2 cellular contexts compared by ENCODE assay signal in genomic region chr12:56758728-56759269, GRCh38.
TF ChIP-seq lines count a peak whose summit lies in the region.

No MANE protein-coding gene starts in this region.

TF ChIP-seq in HEK293, 187 proteins besides CTCF, POLR2A, EP300 and RAD21 (continues in another document):
- TF ChIP-seq SETDB1 (IDR thresholded peaks at IDR 0.05; ENCODE audit: insufficient read length, low read length) (peak; percentile 96), ZNF558 (tag by site-specific recombination; IDR thresholded peaks at IDR 0.05) (peak; percentile 19; the same call in 1 of the 2 replicates), YY1 (tag by site-specific recombination; IDR thresholded peaks at IDR 0.05) (no peak), IKZF3 (tag by site-specific recombination; IDR thresholded peaks at IDR 0.05) (no peak), SP2 (tag by site-specific recombination; IDR thresholded peaks at IDR 0.05) (no peak), ZNF169 (tag by site-specific recombination; IDR thresholded peaks at IDR 0.05) (no peak), ZNF629 (tag by site-specific recombination; IDR thresholded peaks at IDR 0.05) (no peak), SCRT1 (tag by site-specific recombination; IDR thresholded peaks at IDR 0.05; ENCODE audit: borderline replicate concordance) (peak; percentile 39; the same call in 1 of the 2 replicates), ZFP3 (tag by site-specific recombination; IDR thresholded peaks at IDR 0.05; ENCODE audit: low read depth) (no peak), ZNF398 (tag by site-specific recombination; IDR thresholded peaks at IDR 0.05) (no peak), ZNF146 (tag by site-specific recombination; IDR thresholded peaks at IDR 0.05) (no peak), ZBTB48 (tag by site-specific recombination; IDR thresholded peaks at IDR 0.05) (no peak), OVOL3 (tag by site-specific recombination; IDR thresholded peaks at IDR 0.05) (no peak), ZNF140 (tag by site-specific recombination; IDR thresholded peaks at IDR 0.05) (peak; percentile 18; the same call in 1 of the 2 replicates), ZNF335 (tag by site-specific recombination; conservative IDR thresholded peaks at IDR 0.05) (peak; percentile 37; the same call in 1 of the 2 replicates), HOXD13 (CRISPR knock-in tag; IDR thresholded peaks at IDR 0.05; ENCODE audit: borderline replicate concordance) (no peak), GFI1B (tag by site-specific recombination; IDR thresholded peaks at IDR 0.05) (no peak), ZNF843 (tag by site-specific recombination; IDR thresholded peaks at IDR 0.05) (no peak), HIC1 (tag by site-specific recombination; IDR thresholded peaks at IDR 0.05) (0 out of 2 replicates have a peak, but pooled peaks have one; percentile 26), ZNF777 (tag by site-specific recombination; IDR thresholded peaks at IDR 0.05; ENCODE audit: borderline replicate concordance) (no peak), ZNF184 (tag by site-specific recombination; IDR thresholded peaks at IDR 0.05) (no peak), ZFP69B (tag by site-specific recombination; IDR thresholded peaks at IDR 0.05) (no peak), ZNF214 (tag by site-specific recombination; IDR thresholded peaks at IDR 0.05; ENCODE audit: borderline replicate concordance) (no peak), ZNF473 (tag by site-specific recombination; IDR thresholded peaks at IDR 0.05) (no peak)
- TF ChIP-seq, protein P1, sequence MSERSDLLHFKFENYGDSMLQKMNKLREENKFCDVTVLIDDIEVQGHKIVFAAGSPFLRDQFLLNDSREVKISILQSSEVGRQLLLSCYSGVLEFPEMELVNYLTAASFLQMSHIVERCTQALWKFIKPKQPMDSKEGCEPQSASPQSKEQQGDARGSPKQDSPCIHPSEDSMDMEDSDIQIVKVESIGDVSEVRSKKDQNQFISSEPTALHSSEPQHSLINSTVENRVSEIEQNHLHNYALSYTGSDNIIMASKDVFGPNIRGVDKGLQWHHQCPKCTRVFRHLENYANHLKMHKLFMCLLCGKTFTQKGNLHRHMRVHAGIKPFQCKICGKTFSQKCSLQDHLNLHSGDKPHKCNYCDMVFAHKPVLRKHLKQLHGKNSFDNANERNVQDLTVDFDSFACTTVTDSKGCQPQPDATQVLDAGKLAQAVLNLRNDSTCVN (tag by site-specific recombination; optimal IDR thresholded peaks at IDR 0.05) = no peak
- TF ChIP-seq, protein P2, sequence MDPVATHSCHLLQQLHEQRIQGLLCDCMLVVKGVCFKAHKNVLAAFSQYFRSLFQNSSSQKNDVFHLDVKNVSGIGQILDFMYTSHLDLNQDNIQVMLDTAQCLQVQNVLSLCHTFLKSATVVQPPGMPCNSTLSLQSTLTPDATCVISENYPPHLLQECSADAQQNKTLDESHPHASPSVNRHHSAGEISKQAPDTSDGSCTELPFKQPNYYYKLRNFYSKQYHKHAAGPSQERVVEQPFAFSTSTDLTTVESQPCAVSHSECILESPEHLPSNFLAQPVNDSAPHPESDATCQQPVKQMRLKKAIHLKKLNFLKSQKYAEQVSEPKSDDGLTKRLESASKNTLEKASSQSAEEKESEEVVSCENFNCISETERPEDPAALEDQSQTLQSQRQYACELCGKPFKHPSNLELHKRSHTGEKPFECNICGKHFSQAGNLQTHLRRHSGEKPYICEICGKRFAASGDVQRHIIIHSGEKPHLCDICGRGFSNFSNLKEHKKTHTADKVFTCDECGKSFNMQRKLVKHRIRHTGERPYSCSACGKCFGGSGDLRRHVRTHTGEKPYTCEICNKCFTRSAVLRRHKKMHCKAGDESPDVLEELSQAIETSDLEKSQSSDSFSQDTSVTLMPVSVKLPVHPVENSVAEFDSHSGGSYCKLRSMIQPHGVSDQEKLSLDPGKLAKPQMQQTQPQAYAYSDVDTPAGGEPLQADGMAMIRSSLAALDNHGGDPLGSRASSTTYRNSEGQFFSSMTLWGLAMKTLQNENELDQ (tag by site-specific recombination; IDR thresholded peaks at IDR 0.05; ENCODE audit: low read depth) = no peak

TF ChIP-seq in K562, 482 proteins besides CTCF, POLR2A, EP300 and RAD21:
- TF ChIP-seq ZNF766 (CRISPR knock-in tag; conservative IDR thresholded peaks at IDR 0.05) (no peak), CBX1 (IDR thresholded peaks at IDR 0.05; ENCODE audit: low read depth) (peak; percentile 86; the same call in 1 of the 2 replicates), TRIM24 (IDR thresholded peaks at IDR 0.05) (peak; percentile 47 to 57; a peak in 1 of 4 replicates), CBX5 (IDR thresholded peaks at IDR 0.05; ENCODE audit: borderline replicate concordance, low read depth) (peak; percentile 94), ZNF586 (CRISPR knock-in tag; conservative IDR thresholded peaks at IDR 0.05) (no peak), TRIM28 (IDR thresholded peaks at IDR 0.05) (peak; percentile 84), ZNF280A (IDR thresholded peaks at IDR 0.05; ENCODE audit: low read depth, partially characterized antibody) (peak; percentile 72), CBX3 (IDR thresholded peaks at IDR 0.05; ENCODE audit: borderline replicate concordance in 1 of 2, low read length in 2 of 2) (peak in 1 of 2 experiments; percentile 82; a peak in 2 of 3 replicates), ZNF431 (CRISPR knock-in tag; IDR thresholded peaks at IDR 0.05) (no peak), HIVEP1 (CRISPR knock-in tag; IDR thresholded peaks at IDR 0.05) (no peak)
TF ChIP-seq in K562: peak in this region for 6.
